Comparison of ENCODE assay signal across 27 cellular contexts in genomic region chr1:69921501-69921900, GRCh38.
"Had no signal": no experiment of that assay in that cellular context is flagged by ENCODE, and none has a peak within 500 bp of the region (broad histone marks: within the 10 kb centered on the region; RNA-seq: fewer than 3 reads in every experiment).

No MANE protein-coding gene starts in this region.

- H3K4me2 ChIP-seq: neural progenitor cell had no signal

- H3K27ac ChIP-seq: neural progenitor cell, ovary, parathyroid adenoma, psoas muscle, right lobe of liver, sigmoid colon, stomach, thoracic aorta, thyroid gland, tibial nerve, upper lobe of left lung, vagina had no signal

- FAIRE-seq: small intestine, urothelium cell line had no signal

- H3K4me3 ChIP-seq: neural progenitor cell, ovary, psoas muscle, right lobe of liver, sigmoid colon, stomach, thoracic aorta, thyroid gland, tibial nerve, upper lobe of left lung, vagina had no signal

- H3K9me3 ChIP-seq: ovary, psoas muscle, right lobe of liver, sigmoid colon, thoracic aorta, thyroid gland, vagina had no signal

- H3K27me3 ChIP-seq: neural progenitor cell, ovary, right lobe of liver, sigmoid colon, stomach, thyroid gland, tibial nerve, upper lobe of left lung, vagina had no signal

- H3K9me3 Mint-ChIP-seq: neural progenitor cell had no signal

- H3K4me1 Mint-ChIP-seq: nephron; neural progenitor cell; stimulated activated effector memory CD8-positive, alpha-beta T cell treated with anti-CD3 and anti-CD28 coated beads, Interleukin-12 subunit alpha, Interleukin-12 subunit beta, amount 100 ng/mL, for 72 hours; stimulated activated naive B cell treated with anti-CD40 and anti-IgM and Interleukin-4, amounts not matched to agents 10 μg/mL and 1 μg/mL and 100 μg/mL, for 72 hours had no signal

- H3K27ac Mint-ChIP-seq: nephron; neural progenitor cell; progenitor cell of endocrine pancreas; stimulated activated effector memory CD8-positive, alpha-beta T cell treated with anti-CD3 and anti-CD28 coated beads, Interleukin-12 subunit alpha, Interleukin-12 subunit beta, amount 100 ng/mL, for 72 hours; stimulated activated naive B cell treated with anti-CD40 and anti-IgM and Interleukin-4, amounts not matched to agents 10 μg/mL and 1 μg/mL and 100 μg/mL, for 72 hours; stimulated activated naive CD8-positive, alpha-beta T cell treated with anti-CD3 and anti-CD28 coated beads, Interleukin-15, Interleukin-2, amounts not matched to agents 100 ng/mL and 50 ng/mL, for 24 hours had no signal

- ATAC-seq: psoas muscle; right cardiac atrium; right lobe of liver; stimulated activated effector memory CD8-positive, alpha-beta T cell treated with anti-CD3 and anti-CD28 coated beads, Interleukin-12 subunit alpha, Interleukin-12 subunit beta, amount 100 ng/mL, for 72 hours; stimulated activated naive B cell treated with anti-CD40 and anti-IgM and Interleukin-4, amounts not matched to agents 10 μg/mL and 1 μg/mL and 100 μg/mL, for 72 hours had no signal

- H3K4me1 ChIP-seq: neural progenitor cell, parathyroid adenoma, psoas muscle, right lobe of liver, sigmoid colon, stomach, thyroid gland, tibial nerve, upper lobe of left lung, vagina had no signal

- H3K36me3 Mint-ChIP-seq: neural progenitor cell; stimulated activated effector memory CD8-positive, alpha-beta T cell treated with anti-CD3 and anti-CD28 coated beads, Interleukin-12 subunit alpha, Interleukin-12 subunit beta, amount 100 ng/mL, for 72 hours; stimulated activated naive B cell treated with anti-CD40 and anti-IgM and Interleukin-4, amounts not matched to agents 10 μg/mL and 1 μg/mL and 100 μg/mL, for 72 hours had no signal

- DNase-seq: occipital lobe; ovary; posterior cingulate gyrus; psoas muscle; right cardiac atrium; right lobe of liver; sigmoid colon; small intestine; stimulated activated CD4-positive, alpha-beta T cell treated with anti-CD3 and anti-CD28 coated beads, Interleukin-15, amount 100 ng/mL, for 24 hours; stimulated activated CD4-positive, alpha-beta T cell treated with anti-CD3 and anti-CD28 coated beads, Interleukin-2, amount 100 ng/mL, for 24 hours; stimulated activated CD4-positive, alpha-beta T cell treated with anti-CD3 and anti-CD28 coated beads, Interleukin-2, amount 100 ng/mL, for 48 hours; stimulated activated CD4-positive, alpha-beta T cell treated with anti-CD3 and anti-CD28 coated beads, Interleukin-4, amount 100 ng/mL, for 24 hours; stimulated activated naive B cell treated with anti-CD40 and anti-IgM and Interleukin-4, amounts not matched to agents 10 μg/mL and 1 μg/mL and 100 μg/mL, for 72 hours; stimulated activated naive CD4-positive, alpha-beta T cell treated with Interleukin-2 at 50 U/mL for 16 hours; stomach; thyroid gland; upper lobe of left lung had no signal

- H3K27me3 Mint-ChIP-seq: progenitor cell of endocrine pancreas; stimulated activated naive B cell treated with anti-CD40 and anti-IgM and Interleukin-4, amounts not matched to agents 10 μg/mL and 1 μg/mL and 100 μg/mL, for 72 hours; stimulated activated naive CD8-positive, alpha-beta T cell treated with anti-CD3 and anti-CD28 coated beads, Interleukin-15, Interleukin-2, amounts not matched to agents 100 ng/mL and 50 ng/mL, for 24 hours had no signal

- H3K4me3 Mint-ChIP-seq: nephron; neural progenitor cell; stimulated activated effector memory CD8-positive, alpha-beta T cell treated with anti-CD3 and anti-CD28 coated beads, Interleukin-12 subunit alpha, Interleukin-12 subunit beta, amount 100 ng/mL, for 72 hours; stimulated activated naive B cell treated with anti-CD40 and anti-IgM and Interleukin-4, amounts not matched to agents 10 μg/mL and 1 μg/mL and 100 μg/mL, for 72 hours; stimulated activated naive CD8-positive, alpha-beta T cell treated with anti-CD3 and anti-CD28 coated beads, Interleukin-15, Interleukin-2, amounts not matched to agents 100 ng/mL and 50 ng/mL, for 24 hours had no signal

- H3K9ac ChIP-seq: neural progenitor cell, parathyroid adenoma had no signal

- H3K36me3 ChIP-seq: neural progenitor cell, ovary, right lobe of liver, sigmoid colon, stomach, thoracic aorta, thyroid gland, tibial nerve, upper lobe of left lung, vagina had no signal

- H2AFZ ChIP-seq: neural progenitor cell, parathyroid adenoma had no signal

- H3K79me2 ChIP-seq: parathyroid adenoma had no signal
